In genomic region chr9:93902780-93903655, GRCh38 we compare ENCODE assay signal across 1 cellular context.
TF ChIP-seq lines count a peak whose summit lies in the region.

No MANE protein-coding gene starts in this region.

TF ChIP-seq in H1, 55 proteins besides CTCF, POLR2A, EP300 and RAD21:
- TF ChIP-seq TCF12 (IDR thresholded peaks at IDR 0.05; ENCODE audit: low read depth, low read length) (no peak), RFX5 (IDR thresholded peaks at IDR 0.05; ENCODE audit: borderline replicate concordance, low read depth, low read length) (no peak), CHD7 (IDR thresholded peaks at IDR 0.05; ENCODE audit: insufficient replicate concordance, low read length) (no peak), CTBP2 (IDR thresholded peaks at IDR 0.05; ENCODE audit: borderline replicate concordance, insufficient read depth, insufficient read length, low read length) (no peak), TAF1 (IDR thresholded peaks at IDR 0.05; ENCODE audit: low read depth, low read length) (no peak)
